Comparison of ENCODE assay signal across 8 cellular contexts in genomic region chr9:107422189-107422802, GRCh38.
DNase-seq lines count a peak whose midpoint lies in the region; TF ChIP-seq lines count a peak whose summit lies in the region.

No MANE protein-coding gene starts in this region.

- H3K9me3 Mint-ChIP-seq in activated naive CD4-positive, alpha-beta T cell treated with anti-CD3 and anti-CD28 coated beads for 36 hours = peaks cover 1% of the 10 kb centered on the region

- H3K4me3 ChIP-seq in astrocyte of the spinal cord (ENCODE audit: low read depth, low read length) = no peak overlapping the region
- H3K4me3 ChIP-seq in iPS DF 6.9 (ENCODE audit: low read length) = no peak overlapping the region

- no peaks in the 10 kb centered on the region for H3K27me3 ChIP-seq in iPS DF 6.9 (ENCODE audit: control insufficient read depth, insufficient read depth, low read length)

- H3K27me3 Mint-ChIP-seq in activated naive CD4-positive, alpha-beta T cell treated with anti-CD3 and anti-CD28 coated beads for 36 hours (ENCODE audit: low read depth) = peaks cover 26% of the 10 kb centered on the region

- no peaks in the 10 kb centered on the region for H3K4me1 ChIP-seq in iPS DF 6.9 (ENCODE audit: control insufficient read depth, insufficient read depth, low read length)

- H3K9me3 ChIP-seq in iPS DF 6.9 (ENCODE audit: control insufficient read depth, insufficient read depth, low read length) = no peaks in the 10 kb centered on the region

- H3K4me3 Mint-ChIP-seq in activated naive CD4-positive, alpha-beta T cell treated with anti-CD3 and anti-CD28 coated beads for 36 hours = no peak overlapping the region

- CTCF ChIA-PET in activated naive CD4-positive, alpha-beta T cell treated with anti-CD3 and anti-CD28 coated beads for 36 hours (lab: Charles Lee) = interaction anchor here (0.7 kb wide), 1 partner anchor 911 kb away, joined by 3 read pairs; no protein-coding TSS in a partner anchor

- no peak overlapping the region for H3K27ac ChIP-seq in iPS DF 6.9 (ENCODE audit: low read length)

- peak; percentile 58 for TF ChIP-seq CTCF in astrocyte of the spinal cord (IDR thresholded peaks at IDR 0.05; ENCODE audit: low read depth, low read length)

- peaks cover 8% of the 10 kb centered on the region for H3K4me1 Mint-ChIP-seq in activated naive CD4-positive, alpha-beta T cell treated with anti-CD3 and anti-CD28 coated beads for 36 hours (ENCODE audit: low read depth)

- no peak overlapping the region for H3K27ac Mint-ChIP-seq in activated naive CD4-positive, alpha-beta T cell treated with anti-CD3 and anti-CD28 coated beads for 36 hours

- H3K36me3 ChIP-seq in iPS DF 6.9 (ENCODE audit: control insufficient read depth, insufficient read depth, low read length) = no peaks in the 10 kb centered on the region

- H3K36me3 Mint-ChIP-seq in activated naive CD4-positive, alpha-beta T cell treated with anti-CD3 and anti-CD28 coated beads for 36 hours (ENCODE audit: low read depth) = no peaks in the 10 kb centered on the region

- in situ Hi-C loops in astrocyte of the spinal cord (cut with HindIII; ENCODE audit: low sequenced_read_pairs) = no loop called here

- WGBS in iPS DF 6.9 (ENCODE audit: insufficient coverage, insufficient read length) = no CpG with 5 or more reads among the region's 7 CpGs

- DNase-seq in activated naive CD4-positive, alpha-beta T cell treated with anti-CD3 and anti-CD28 coated beads for 36 hours = peak; percentile 58
- no peak for DNase-seq in activated naive CD4-positive, alpha-beta T cell treated with anti-CD3 and anti-CD28 coated beads, Interleukin-2, amount 50 U/mL, for 16 hours
- DNase-seq in HS-5 (ENCODE audit: low read depth) = peak; percentile 33
- DNase-seq in NOMO-1 (lab: John Stamatoyannopoulos, UW; ENCODE audit: unreplicated experiment in 2 of 2) = peak; percentile 65 to 66
- peak; percentile 55 for DNase-seq in astrocyte of the spinal cord (ENCODE audit: low read depth, low spot score)
- peak; percentile 63 for DNase-seq in iPS DF 6.9 (ENCODE audit: low read depth, low spot score)
- DNase-seq in stimulated activated CD4-positive, alpha-beta T cell treated with anti-CD3 and anti-CD28 coated beads, Interleukin-12 subunit alpha, Interleukin-12 subunit beta, amount 100 ng/mL, for 4 hours = peak; percentile 6
- no peak for DNase-seq in KG1 (lab: John Stamatoyannopoulos, UW)

- intact Hi-C loops in activated naive CD4-positive, alpha-beta T cell treated with anti-CD3 and anti-CD28 coated beads for 36 hours (cut with micrococcal nuclease) = loop anchor here (10.0 kb wide), 1 partner anchor 1343 kb away; no protein-coding TSS in a partner anchor

Comparison
In these comparisons a context has a peak if more than half of its experiments do, and no peak if none do; other contexts are left out.
1. DNase-seq: peak in activated naive CD4-positive, alpha-beta T cell treated with anti-CD3 and anti-CD28 coated beads for 36 hours (single experiment), HS-5 (single experiment), NOMO-1 (2 of 2), astrocyte of the spinal cord (single experiment), iPS DF 6.9 (single experiment) and stimulated activated CD4-positive, alpha-beta T cell treated with anti-CD3 and anti-CD28 coated beads, Interleukin-12 subunit alpha, Interleukin-12 subunit beta, amount 100 ng/mL, for 4 hours (single experiment); none in activated naive CD4-positive, alpha-beta T cell treated with anti-CD3 and anti-CD28 coated beads, Interleukin-2, amount 50 U/mL, for 16 hours (single experiment) and KG1 (single experiment).